ENCODE assay signal across 8 cellular contexts in genomic region chr3:119257654-119258410, GRCh38. TPM values are rescaled to one million over a fixed set of nuclear protein-coding genes. Genes with fewer than 3 reads are reported as not detected.
DNase-seq lines count a peak whose midpoint lies in the region; ATAC-seq and TF ChIP-seq lines count a peak whose summit lies in the region.

No MANE protein-coding gene starts in this region.

- TF ChIP-seq CTCF in cardiac fibroblast (IDR thresholded peaks at IDR 0.05; ENCODE audit: low read depth, low read length), result no peak
- no peak for TF ChIP-seq CTCF in progenitor cell of endocrine pancreas (IDR thresholded peaks at IDR 0.05; ENCODE audit: unreplicated experiment)

- DNase-seq in cardiac fibroblast (ENCODE audit: low read depth in 2 of 2) (peak; percentile 53 to 55), progenitor cell of endocrine pancreas (ENCODE audit: low spot score, unreplicated experiment) (no peak), mucosa of gallbladder (ENCODE audit: low spot score) (no peak), KG1 (lab: John Stamatoyannopoulos, UW) (no peak), NCI-H2196 treated with DMSO at 0.1 percent for 48 hours (lab: John Stamatoyannopoulos, UW; ENCODE audit: unreplicated experiment) (no peak)
- no peak for DNase-seq in stimulated activated naive CD4-positive, alpha-beta T cell (lab: John Stamatoyannopoulos, UW)

- no peaks in the 10 kb centered on the region for H3K36me3 Mint-ChIP-seq in progenitor cell of endocrine pancreas (ENCODE audit: insufficient read depth)

- H3K27ac Mint-ChIP-seq in progenitor cell of endocrine pancreas, result peak overlapping the region; percentile 92

- H3K4me3 ChIP-seq in cardiac fibroblast (replicated peaks in 1 of 2; ENCODE audit: low read depth in 2 of 2, low read length in 2 of 2), result no peak overlapping the region

- H3K4me3 Mint-ChIP-seq in progenitor cell of endocrine pancreas (ENCODE audit: low read depth), result no peak overlapping the region

- ATAC-seq in GM19372 (IDR thresholded peaks at IDR 0.05; ENCODE audit: low read depth, unreplicated experiment), result peak; percentile 72
- ATAC-seq in HG03342 (IDR thresholded peaks at IDR 0.05; ENCODE audit: unreplicated experiment), result peak; percentile 54

- H3K4me1 Mint-ChIP-seq in progenitor cell of endocrine pancreas (ENCODE audit: low read depth), result peaks cover 15% of the 10 kb centered on the region

- H3K9me3 Mint-ChIP-seq in progenitor cell of endocrine pancreas (ENCODE audit: low read depth), result peaks cover 1% of the 10 kb centered on the region

- H3K27me3 Mint-ChIP-seq in progenitor cell of endocrine pancreas, result no peaks in the 10 kb centered on the region

RNA-seq across cellular contexts. Expression of gene B4GALT4, which starts 17.2 kb away (rescaled TPM):
- total RNA-seq in progenitor cell of endocrine pancreas (47.9 and 49.0 TPM in 2 replicates), mucosa of gallbladder (58.1 TPM)

RNA-seq across cellular contexts. Expression of gene ARHGAP31, which starts 36.4 kb away (rescaled TPM):
- total RNA-seq in progenitor cell of endocrine pancreas (0.84 and 1.4 TPM in 2 replicates), mucosa of gallbladder (22.6 TPM)

Comparison
In these comparisons a context has a peak if more than half of its experiments do, and no peak if none do; other contexts are left out.
1. DNase-seq: peak in cardiac fibroblast (2 of 2); none in progenitor cell of endocrine pancreas (single experiment), mucosa of gallbladder (single experiment), KG1 (single experiment), NCI-H2196 treated with DMSO at 0.1 percent for 48 hours (single experiment) and stimulated activated naive CD4-positive, alpha-beta T cell (0 of 6).